Comparison of ENCODE assay signal across 25 cellular contexts in genomic region chr14:22400590-22401259, GRCh38.
A peak's percentile ranks its signal among the peaks of the same experiment; 100 is the strongest.
DNase-seq lines count a peak whose midpoint lies in the region; ATAC-seq and TF ChIP-seq lines count a peak whose summit lies in the region.
"Had no signal": no experiment of that assay in that cellular context is flagged by ENCODE, and none has a peak within 500 bp of the region (broad histone marks: within the 10 kb centered on the region; RNA-seq: fewer than 3 reads in every experiment).

No MANE protein-coding gene starts in this region.

- H3K36me3 ChIP-seq in BLaER1 (no peaks in the 10 kb centered on the region), SJSA1 (no peaks in the 10 kb centered on the region), gastrocnemius medialis (no peaks in the 10 kb centered on the region)
- H3K36me3 ChIP-seq: stomach had no signal

- no peak for TF ChIP-seq POLR2A in gastrocnemius medialis (IDR thresholded peaks at IDR 0.05)

- no peak overlapping the region for H3K27ac Mint-ChIP-seq in activated CD4-positive, alpha-beta memory T cell treated with anti-CD3 and anti-CD28 coated beads for 36 hours
- H3K27ac Mint-ChIP-seq: CD8-positive, alpha-beta memory T cell; natural killer cell; T-helper 1 cell treated with Interleukin-12 subunit alpha and Interleukin-12 subunit beta and Interleukin-4 antibody, amounts not matched to agents 30 μg/mL and 1 μg/mL, for 36 hours; type B pancreatic cell had no signal

- H3K9me3 Mint-ChIP-seq in activated CD4-positive, alpha-beta memory T cell treated with anti-CD3 and anti-CD28 coated beads for 36 hours, result no peaks in the 10 kb centered on the region
- H3K9me3 Mint-ChIP-seq: CD8-positive, alpha-beta memory T cell; natural killer cell; T-helper 1 cell treated with Interleukin-12 subunit alpha and Interleukin-12 subunit beta and Interleukin-4 antibody, amounts not matched to agents 30 μg/mL and 1 μg/mL, for 36 hours had no signal

- CTCF ChIA-PET in activated CD4-positive, alpha-beta memory T cell treated with anti-CD3 and anti-CD28 coated beads for 36 hours (lab: Charles Lee), result no interaction called here

- DNase-seq in SJSA1 (ENCODE audit: low read depth in 1 of 2, low spot score in 2 of 2), result peak in 1 of 2 experiments; percentile 62
- no peak for DNase-seq in left cardiac atrium
- no peak for DNase-seq in gastrocnemius medialis
- no peak for DNase-seq in stimulated activated CD4-positive, alpha-beta T cell treated with anti-CD3 and anti-CD28 coated beads, Interleukin-15, amount 100 ng/mL, for 24 hours
- DNase-seq in activated CD4-positive, alpha-beta memory T cell treated with anti-CD3 and anti-CD28 coated beads for 36 hours, result no peak
- DNase-seq in stimulated activated CD4-positive, alpha-beta T cell treated with anti-CD3 and anti-CD28 coated beads, Interleukin-1b, Interleukin-23, amount 100 ng/mL, for 48 hours, result no peak
- DNase-seq in activated naive CD4-positive, alpha-beta T cell (lab: John Stamatoyannopoulos, UW), result no peak
- DNase-seq: activated gamma-delta T cell treated with Interleukin-2 at 50 U/mL for 16 hours; activated T-cell treated with anti-CD3 and anti-CD28 coated beads, Interleukin-2, amount 50 U/mL, for 1 hour; CD8-positive, alpha-beta memory T cell; GF-D8; H7; Karpas-422; mesendoderm; MV-4-11; natural killer cell; NCI-H2171 treated with DMSO at 0.1 percent for 48 hours; NCI-H524 treated with DMSO at 0.1 percent for 48 hours; NK-92 treated with Interleukin-12 subunit alpha and Interleukin-12 subunit beta, amount 100 ng/mL, for 24 hours; stomach had no signal

- no peaks in the 10 kb centered on the region for H3K9me3 ChIP-seq in BLaER1
- no peaks in the 10 kb centered on the region for H3K9me3 ChIP-seq in SJSA1 (replicated peaks)
- no peaks in the 10 kb centered on the region for H3K9me3 ChIP-seq in gastrocnemius medialis
- H3K9me3 ChIP-seq: stomach had no signal

- no peak overlapping the region for H3K4me3 ChIP-seq in BLaER1
- no peak overlapping the region for H3K4me3 ChIP-seq in SJSA1
- no peak overlapping the region for H3K4me3 ChIP-seq in gastrocnemius medialis
- H3K4me3 ChIP-seq: A549, stomach had no signal

- in situ Hi-C loops in gastrocnemius medialis (cut with MboI; ENCODE audit: low sequenced_read_pairs in 4 of 4), result no loop called here

- H3K4me1 ChIP-seq in BLaER1, result no peaks in the 10 kb centered on the region
- H3K4me1 ChIP-seq in SJSA1 (replicated peaks), result peaks cover 36% of the 10 kb centered on the region
- no peaks in the 10 kb centered on the region for H3K4me1 ChIP-seq in gastrocnemius medialis
- H3K4me1 ChIP-seq: A549 had no signal

- no peak overlapping the region for H3K9ac ChIP-seq in BLaER1

- no peak overlapping the region for H3K27ac ChIP-seq in BLaER1
- peak overlapping the region; percentile 43 for H3K27ac ChIP-seq in SJSA1
- peak overlapping the region in 2 of 4 donors; percentile 11 to 13 for H3K27ac ChIP-seq in gastrocnemius medialis
- H3K27ac ChIP-seq: A549 had no signal

- H3K4me2 ChIP-seq in BLaER1, result 0 out of 2 replicates have a peak overlapping the region, but pooled peaks have one; percentile 3
- H3K4me2 ChIP-seq: A549 had no signal

- no peak overlapping the region for H3K4me3 Mint-ChIP-seq in activated CD4-positive, alpha-beta memory T cell treated with anti-CD3 and anti-CD28 coated beads for 36 hours
- H3K4me3 Mint-ChIP-seq: CD8-positive, alpha-beta memory T cell; natural killer cell; T-helper 1 cell treated with Interleukin-12 subunit alpha and Interleukin-12 subunit beta and Interleukin-4 antibody, amounts not matched to agents 30 μg/mL and 1 μg/mL, for 36 hours; type B pancreatic cell had no signal

- no peak for TF ChIP-seq CTCF in gastrocnemius medialis (IDR thresholded peaks at IDR 0.05 in 4 of 5, conservative IDR thresholded peaks at IDR 0.05 in 1 of 5)

- intact Hi-C loops in left cardiac atrium (cut with DNase I), result no loop called here
- intact Hi-C loops in gastrocnemius medialis (cut with DNase I; ENCODE audit: low total_unique reads), result no loop called here
- intact Hi-C loops in activated CD4-positive, alpha-beta memory T cell treated with anti-CD3 and anti-CD28 coated beads for 36 hours (cut with micrococcal nuclease), result no loop called here

- H4K20me1 ChIP-seq in BLaER1, result no peaks in the 10 kb centered on the region

- peak; percentile 38 to 63 for ATAC-seq in left cardiac atrium
- peak; percentile 44 to 56 for ATAC-seq in gastrocnemius medialis
- ATAC-seq: A549, natural killer cell, Panc1 had no signal

- H3K36me3 Mint-ChIP-seq in activated CD4-positive, alpha-beta memory T cell treated with anti-CD3 and anti-CD28 coated beads for 36 hours, result no peaks in the 10 kb centered on the region
- H3K36me3 Mint-ChIP-seq: CD8-positive, alpha-beta memory T cell; natural killer cell had no signal

- POLR2A ChIA-PET in activated CD4-positive, alpha-beta memory T cell treated with anti-CD3 and anti-CD28 coated beads for 36 hours (lab: Charles Lee), result no interaction called here

- no peaks in the 10 kb centered on the region for H3K27me3 Mint-ChIP-seq in activated CD4-positive, alpha-beta memory T cell treated with anti-CD3 and anti-CD28 coated beads for 36 hours
- H3K27me3 Mint-ChIP-seq: CD8-positive, alpha-beta memory T cell had no signal

- H3K27me3 ChIP-seq in BLaER1 (no peaks in the 10 kb centered on the region), SJSA1 (replicated peaks) (no peaks in the 10 kb centered on the region), gastrocnemius medialis (no peaks in the 10 kb centered on the region)
- H3K27me3 ChIP-seq: stomach had no signal

- H3K4me1 Mint-ChIP-seq in activated CD4-positive, alpha-beta memory T cell treated with anti-CD3 and anti-CD28 coated beads for 36 hours (ENCODE audit: low read depth), result no peaks in the 10 kb centered on the region
- H3K4me1 Mint-ChIP-seq: CD8-positive, alpha-beta memory T cell had no signal
